In genomic region chr11:68013611-68014156, GRCh38 we compare ENCODE assay signal across 1 cellular context.
TF ChIP-seq lines count a peak whose summit lies in the region.

No MANE protein-coding gene starts in this region.

TF ChIP-seq in IMR-90, 13 proteins besides CTCF, POLR2A, EP300 and RAD21:
- TF ChIP-seq RFX5 (IDR thresholded peaks at IDR 0.05; ENCODE audit: low read depth, low read length) (no peak), FOS (IDR thresholded peaks at IDR 0.05; ENCODE audit: low read depth, low read length) (no peak), NFE2L2 (IDR thresholded peaks at IDR 0.05; ENCODE audit: low read depth, low read length) (no peak), CHD1 (IDR thresholded peaks at IDR 0.05; ENCODE audit: low read depth, low read length) (no peak), RCOR1 (IDR thresholded peaks at IDR 0.05; ENCODE audit: insufficient replicate concordance, low read length) (peak; percentile 72), CEBPB (IDR thresholded peaks at IDR 0.05; ENCODE audit: low read depth, low read length) (no peak), MAFK (IDR thresholded peaks at IDR 0.05; ENCODE audit: low read depth, low read length) (no peak)
- TF ChIP-seq, protein P1, sequence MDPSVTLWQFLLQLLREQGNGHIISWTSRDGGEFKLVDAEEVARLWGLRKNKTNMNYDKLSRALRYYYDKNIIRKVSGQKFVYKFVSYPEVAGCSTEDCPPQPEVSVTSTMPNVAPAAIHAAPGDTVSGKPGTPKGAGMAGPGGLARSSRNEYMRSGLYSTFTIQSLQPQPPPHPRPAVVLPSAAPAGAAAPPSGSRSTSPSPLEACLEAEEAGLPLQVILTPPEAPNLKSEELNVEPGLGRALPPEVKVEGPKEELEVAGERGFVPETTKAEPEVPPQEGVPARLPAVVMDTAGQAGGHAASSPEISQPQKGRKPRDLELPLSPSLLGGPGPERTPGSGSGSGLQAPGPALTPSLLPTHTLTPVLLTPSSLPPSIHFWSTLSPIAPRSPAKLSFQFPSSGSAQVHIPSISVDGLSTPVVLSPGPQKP (IDR thresholded peaks at IDR 0.05; ENCODE audit: borderline replicate concordance, low read depth, low read length): no peak
